ENCODE assay signal across 8 cellular contexts in genomic region chr3:128784228-128784627, GRCh38. TPM values are rescaled to one million over a fixed set of nuclear protein-coding genes. Genes with fewer than 3 reads are reported as not detected.
DNase-seq lines count a peak whose midpoint lies in the region; ATAC-seq and TF ChIP-seq lines count a peak whose summit lies in the region.

No MANE protein-coding gene starts in this region.

- no peaks in the 10 kb centered on the region for H3K36me3 ChIP-seq in CD8-positive, alpha-beta memory T cell (ENCODE audit: insufficient read depth, low read length)
- no peaks in the 10 kb centered on the region for H3K36me3 ChIP-seq in left ventricle myocardium inferior

- H3K4me3 Mint-ChIP-seq in CD8-positive, alpha-beta memory T cell = no peak overlapping the region

- no peak for ATAC-seq in HG03521 (IDR thresholded peaks at IDR 0.05; ENCODE audit: unreplicated experiment)

- H3K27ac ChIP-seq in CD8-positive, alpha-beta memory T cell (ENCODE audit: low read depth, low read length) = no peak overlapping the region
- H3K27ac ChIP-seq in left ventricle myocardium inferior (replicated peaks) = peak overlapping the region; percentile 78

- peak; percentile 64 for TF ChIP-seq CTCF in left ventricle myocardium inferior (IDR thresholded peaks at IDR 0.05; ENCODE audit: borderline replicate concordance)

- H3K4me1 Mint-ChIP-seq in CD8-positive, alpha-beta memory T cell = peaks cover 70 to 90% (median 89%) of the 10 kb centered on the region in 3 donors

- peak overlapping the region; percentile 16 to 96 (median 58) for H3K27ac Mint-ChIP-seq in CD8-positive, alpha-beta memory T cell

- H3K9me3 ChIP-seq in CD8-positive, alpha-beta memory T cell (ENCODE audit: low read length) = no peaks in the 10 kb centered on the region
- H3K9me3 ChIP-seq in left ventricle myocardium inferior (replicated peaks) = no peaks in the 10 kb centered on the region

- CTCF ChIA-PET in CD8-positive, alpha-beta memory T cell (lab: Charles Lee) = interaction anchor here (3.3 kb wide), 1 partner anchor 11 kb away, joined by 16 read pairs; no protein-coding TSS in a partner anchor

- H3K9me3 Mint-ChIP-seq in CD8-positive, alpha-beta memory T cell = no peaks in the 10 kb centered on the region

- H3K27me3 Mint-ChIP-seq in CD8-positive, alpha-beta memory T cell = no peaks in the 10 kb centered on the region

- no peak overlapping the region for H3K4me3 ChIP-seq in CD8-positive, alpha-beta memory T cell (ENCODE audit: low read length)
- no peak overlapping the region for H3K4me3 ChIP-seq in left ventricle myocardium inferior

- DNase-seq in CD8-positive, alpha-beta memory T cell = peak in 3 of 5 donors; percentile 17 to 59 (median 52)
- DNase-seq in NCI-H526 treated with DMSO at 0.1 percent for 48 hours (lab: John Stamatoyannopoulos, UW) = peak; percentile 17
- DNase-seq in activated naive CD4-positive, alpha-beta T cell treated with Interleukin-2 at 50 U/mL for 16 hours = peak; percentile 54
- peak; percentile 49 for DNase-seq in left ventricle myocardium inferior
- DNase-seq in stimulated activated CD4-positive, alpha-beta T cell treated with anti-CD3 and anti-CD28 coated beads, Interleukin-1b, Interleukin-23, amount 100 ng/mL, for 48 hours = peak; percentile 66
- DNase-seq in NCI-H2171 (lab: John Stamatoyannopoulos, UW) = no peak
- DNase-seq in H4 (ENCODE audit: low spot score) = no peak

- intact Hi-C loops in left ventricle myocardium inferior (cut with micrococcal nuclease) = no loop called here

- H3K27me3 ChIP-seq in CD8-positive, alpha-beta memory T cell (ENCODE audit: insufficient read depth, low read length, poor library complexity, severe bottlenecking) = no peaks in the 10 kb centered on the region
- no peaks in the 10 kb centered on the region for H3K27me3 ChIP-seq in left ventricle myocardium inferior (ENCODE audit: low read depth)

- H3K4me1 ChIP-seq in CD8-positive, alpha-beta memory T cell (ENCODE audit: insufficient read depth, low read length) = peaks cover 64% of the 10 kb centered on the region
- peaks cover 100% of the 10 kb centered on the region for H3K4me1 ChIP-seq in left ventricle myocardium inferior

- POLR2A ChIA-PET in CD8-positive, alpha-beta memory T cell (lab: Charles Lee) = no interaction called here

- peaks cover 0 to 1% (median 0%) of the 10 kb centered on the region in 3 donors for H3K36me3 Mint-ChIP-seq in CD8-positive, alpha-beta memory T cell

RNA-seq across cellular contexts. Expression of gene RAB7A, which starts 58.2 kb away (rescaled TPM):
- 100 to 1,000 TPM; 260 to 285 TPM for total RNA-seq in CD8-positive, alpha-beta memory T cell
- polyA plus RNA-seq in CD8-positive, alpha-beta memory T cell = 206 TPM
- 242 TPM for total RNA-seq in left ventricle myocardium inferior
- 55.8 and 102 TPM in 2 replicates for total RNA-seq in H4 (2014; rRNA removed; shearing (Covaris generic))

Comparison
In these comparisons a context has a peak if more than half of its experiments do, and no peak if none do; other contexts are left out.
1. DNase-seq: peak in CD8-positive, alpha-beta memory T cell (3 of 5), NCI-H526 treated with DMSO at 0.1 percent for 48 hours (single experiment), activated naive CD4-positive, alpha-beta T cell treated with Interleukin-2 at 50 U/mL for 16 hours (single experiment), left ventricle myocardium inferior (single experiment) and stimulated activated CD4-positive, alpha-beta T cell treated with anti-CD3 and anti-CD28 coated beads, Interleukin-1b, Interleukin-23, amount 100 ng/mL, for 48 hours (single experiment); none in NCI-H2171 (single experiment) and H4 (single experiment).